In genomic region chr6:56953597-56954388, GRCh38 we compare ENCODE assay signal across 9 cellular contexts. TPM values are rescaled to one million over a fixed set of nuclear protein-coding genes. Genes with fewer than 3 reads are reported as not detected.
A peak's percentile ranks its signal among the peaks of the same experiment; 100 is the strongest.
DNase-seq lines count a peak whose midpoint lies in the region; ATAC-seq and TF ChIP-seq lines count a peak whose summit lies in the region.
"Had no signal": no experiment of that assay in that cellular context is flagged by ENCODE, and none has a peak within 500 bp of the region (broad histone marks: within the 10 kb centered on the region; RNA-seq: fewer than 3 reads in every experiment).

No MANE protein-coding gene starts in this region.

- H3K27ac ChIP-seq in DOHH2 (ENCODE audit: low read depth, low read length) (no peak overlapping the region), right cardiac atrium (ENCODE audit: low read length) (no peak overlapping the region), gastrocnemius medialis (peak overlapping the region in 1 of 4 donors; percentile 28)

- no peaks in the 10 kb centered on the region for H3K9me3 ChIP-seq in DOHH2 (ENCODE audit: control insufficient read depth, insufficient read depth, low read length)
- no peaks in the 10 kb centered on the region for H3K9me3 ChIP-seq in right cardiac atrium (ENCODE audit: control insufficient read depth, low read length)
- no peaks in the 10 kb centered on the region for H3K9me3 ChIP-seq in gastrocnemius medialis

- H3K9me2 ChIP-seq in DOHH2 (replicated peaks; ENCODE audit: control insufficient read depth, low read length) = no peaks in the 10 kb centered on the region

- H4K20me1 ChIP-seq in DOHH2 (ENCODE audit: control insufficient read depth, insufficient read depth, low read depth, low read length) = no peaks in the 10 kb centered on the region

- in situ Hi-C loops in gastrocnemius medialis (cut with MboI; ENCODE audit: low sequenced_read_pairs in 4 of 4) = no loop called here

- H3F3A ChIP-seq in DOHH2 (ENCODE audit: control insufficient read depth, insufficient read depth) = no peaks in the 10 kb centered on the region

- H3K4me3 ChIP-seq in DOHH2 (ENCODE audit: low read length) (peak overlapping the region; percentile 28; the same call in 1 of the 2 replicates), right cardiac atrium (ENCODE audit: low read length) (peak overlapping the region; percentile 74), gastrocnemius medialis (peak overlapping the region; percentile 41 to 66 (median 54))

- H3K79me2 ChIP-seq in DOHH2 (ENCODE audit: control insufficient read depth, low read length) = no peaks in the 10 kb centered on the region

- H3K4me1 ChIP-seq in DOHH2 (ENCODE audit: control insufficient read depth, low read length) (peaks cover 13% of the 10 kb centered on the region), right cardiac atrium (ENCODE audit: control insufficient read depth, insufficient read depth, low read length) (no peaks in the 10 kb centered on the region), gastrocnemius medialis (peaks cover 8 to 15% of the 10 kb centered on the region in 2 donors)

- peak overlapping the region; percentile 38 for H3K4me2 ChIP-seq in DOHH2 (ENCODE audit: low read length)

- no peak for TF ChIP-seq CTCF in DOHH2 (IDR thresholded peaks at IDR 0.05; ENCODE audit: low read depth, low read length, poor library complexity, severe bottlenecking)
- no peak for TF ChIP-seq CTCF in gastrocnemius medialis (IDR thresholded peaks at IDR 0.05 in 4 of 5, conservative IDR thresholded peaks at IDR 0.05 in 1 of 5)

- peaks cover 70% of the 10 kb centered on the region for H3K27me3 ChIP-seq in DOHH2 (ENCODE audit: control insufficient read depth, low read length)
- no peaks in the 10 kb centered on the region for H3K27me3 ChIP-seq in right cardiac atrium (ENCODE audit: control insufficient read depth, insufficient read depth)
- no peaks in the 10 kb centered on the region for H3K27me3 ChIP-seq in gastrocnemius medialis

- ATAC-seq in HG02852 (IDR thresholded peaks at IDR 0.05; ENCODE audit: unreplicated experiment) (peak; percentile 21), right cardiac atrium (no peak), gastrocnemius medialis (no peak), GM21528 (IDR thresholded peaks at IDR 0.05; ENCODE audit: low FRiP score, unreplicated experiment) (no peak)
- ATAC-seq in activated CD8-positive, alpha-beta memory T cell treated with anti-CD3 and anti-CD28 coated beads, Interleukin-2, amount 10 ng/mL, durations not matched to agents 7 days and 5 days = no peak

- peaks cover 26% of the 10 kb centered on the region for H3K4me1 Mint-ChIP-seq in activated CD8-positive, alpha-beta memory T cell treated with anti-CD3 and anti-CD28 coated beads, Interleukin-2, amount 10 ng/mL, durations not matched to agents 7 days and 5 days

- peak overlapping the region; percentile 71 for H3K27ac Mint-ChIP-seq in activated CD8-positive, alpha-beta memory T cell treated with anti-CD3 and anti-CD28 coated beads, Interleukin-2, amount 10 ng/mL, durations not matched to agents 7 days and 5 days

- H3K27me3 Mint-ChIP-seq in activated CD8-positive, alpha-beta memory T cell treated with anti-CD3 and anti-CD28 coated beads, Interleukin-2, amount 10 ng/mL, durations not matched to agents 7 days and 5 days = peaks cover 81% of the 10 kb centered on the region

- H3K36me3 ChIP-seq in DOHH2 (ENCODE audit: control insufficient read depth, low read length) (no peaks in the 10 kb centered on the region), gastrocnemius medialis (no peaks in the 10 kb centered on the region)

- no peak for TF ChIP-seq POLR2A in gastrocnemius medialis (IDR thresholded peaks at IDR 0.05)

- no peak for DNase-seq in activated CD8-positive, alpha-beta memory T cell treated with anti-CD3 and anti-CD28 coated beads, Interleukin-2, amount 10 ng/mL, durations not matched to agents 7 days and 5 days
- DNase-seq in right cardiac atrium (no peak), gastrocnemius medialis (no peak), NCI-H774 (lab: John Stamatoyannopoulos, UW) (no peak)
- no peak for DNase-seq in activated effector memory CD4-positive, alpha-beta T cell treated with Interleukin-2 at 50 U/mL for 16 hours

- H3K36me3 Mint-ChIP-seq in activated CD8-positive, alpha-beta memory T cell treated with anti-CD3 and anti-CD28 coated beads, Interleukin-2, amount 10 ng/mL, durations not matched to agents 7 days and 5 days = peaks cover 2% of the 10 kb centered on the region

- peak overlapping the region; percentile 81 for H3K4me3 Mint-ChIP-seq in activated CD8-positive, alpha-beta memory T cell treated with anti-CD3 and anti-CD28 coated beads, Interleukin-2, amount 10 ng/mL, durations not matched to agents 7 days and 5 days

- intact Hi-C loops in right cardiac atrium (cut with DNase I) = no loop called here
- intact Hi-C loops in gastrocnemius medialis (cut with DNase I; ENCODE audit: low total_unique reads) = loop anchor here (2.0 to 10.0 kb wide), 3 partner anchors 41 to 363 kb away; partner anchors contain the start of gene PRIM2

- CTCF ChIA-PET in activated CD8-positive, alpha-beta memory T cell treated with anti-CD3 and anti-CD28 coated beads, Interleukin-2, amount 10 ng/mL, durations not matched to agents 7 days and 5 days (lab: Charles Lee) = interaction anchor here (0.8 to 1.9 kb wide), 2 partner anchors 16 to 67 kb away, joined by 3 to 4 read pairs; no protein-coding TSS in a partner anchor

- WGBS in right cardiac atrium = 2% methylated on average over 38 of the region's 38 CpGs

- no peaks in the 10 kb centered on the region for H3K9me3 Mint-ChIP-seq in activated CD8-positive, alpha-beta memory T cell treated with anti-CD3 and anti-CD28 coated beads, Interleukin-2, amount 10 ng/mL, durations not matched to agents 7 days and 5 days (ENCODE audit: low read depth)

RNA-seq across cellular contexts. Expression of gene BEND6, which starts 1.1 kb away (rescaled TPM):
- total RNA-seq in activated CD8-positive, alpha-beta memory T cell treated with anti-CD3 and anti-CD28 coated beads, Interleukin-2, amount 10 ng/mL, durations not matched to agents 7 days and 5 days = not detected
- 1 to 10 TPM; 1.1 to 2.4 (median 1.8) TPM for total RNA-seq in right cardiac atrium
- polyA plus RNA-seq in right cardiac atrium = 0.70 TPM
- under 1 TPM; 0.15 to 0.97 (median 0.56) TPM for total RNA-seq in gastrocnemius medialis
- total RNA-seq: T-helper 1 cell treated with Interleukin-12 subunit alpha and Interleukin-12 subunit beta and Interleukin-4 antibody, amounts not matched to agents 30 ng/mL and 1 ng/mL, for 36 hours had no signal
